ENCODE assay signal across 19 cellular contexts in genomic region chr9:69184266-69184665, GRCh38. TPM values are rescaled to one million over a fixed set of nuclear protein-coding genes. Genes with fewer than 3 reads are reported as not detected.
DNase-seq lines count a peak whose midpoint lies in the region; ATAC-seq and TF ChIP-seq lines count a peak whose summit lies in the region.
"Had no signal": no experiment of that assay in that cellular context is flagged by ENCODE, and none has a peak within 500 bp of the region (broad histone marks: within the 10 kb centered on the region; RNA-seq: fewer than 3 reads in every experiment).

No MANE protein-coding gene starts in this region.

- H3K27me3 ChIP-seq in left ventricle myocardium inferior (ENCODE audit: low read depth) (no peaks in the 10 kb centered on the region), right atrium auricular region (no peaks in the 10 kb centered on the region), fibroblast of lung (ENCODE audit: control insufficient read depth, insufficient read depth, low read length) (no peaks in the 10 kb centered on the region), stomach (no peaks in the 10 kb centered on the region)
- H3K27me3 ChIP-seq: BE2C had no signal

- H4K20me1 ChIP-seq in fibroblast of lung (ENCODE audit: control insufficient read depth, extremely low read depth, insufficient read depth, low read length), result no peaks in the 10 kb centered on the region

- no peak for TF ChIP-seq CTCF in left ventricle myocardium inferior (IDR thresholded peaks at IDR 0.05; ENCODE audit: borderline replicate concordance)
- no peak for TF ChIP-seq CTCF in right atrium auricular region (IDR thresholded peaks at IDR 0.05)
- TF ChIP-seq CTCF in fibroblast of lung (conservative IDR thresholded peaks at IDR 0.05 in 1 of 2, IDR thresholded peaks at IDR 0.05 in 1 of 2; ENCODE audit: low read depth in 1 of 2, low read length in 2 of 2), result no peak
- no peak for TF ChIP-seq CTCF in stomach (IDR thresholded peaks at IDR 0.05)

- WGBS in stomach, 5 donors, result 75 to 87% (median 81%) methylated on average over 5 of the region's 5 CpGs

- no peak overlapping the region for H3K9ac ChIP-seq in fibroblast of lung (ENCODE audit: insufficient read depth, low read length)

- H3K27ac ChIP-seq in left ventricle myocardium inferior (replicated peaks) (peak overlapping the region; percentile 80), right atrium auricular region (no peak overlapping the region), fibroblast of lung (ENCODE audit: insufficient read depth, low read length) (peak overlapping the region; percentile 7), stomach (peak overlapping the region in 3 of 5 donors; percentile 21 to 76 (median 43))

- H3K9me3 ChIP-seq in left ventricle myocardium inferior (replicated peaks) (no peaks in the 10 kb centered on the region), right atrium auricular region (no peaks in the 10 kb centered on the region), fibroblast of lung (ENCODE audit: control insufficient read depth, insufficient read depth, low read depth, low read length) (no peaks in the 10 kb centered on the region), stomach (no peaks in the 10 kb centered on the region)
- H3K9me3 ChIP-seq: BE2C had no signal

- intact Hi-C loops in left ventricle myocardium inferior (cut with micrococcal nuclease), result no loop called here
- intact Hi-C loops in stomach (cut with DNase I; ENCODE audit: low total_unique reads), result no loop called here

- TF ChIP-seq POLR2A in stomach (IDR thresholded peaks at IDR 0.05), result no peak

- H3K79me2 ChIP-seq in fibroblast of lung (ENCODE audit: control insufficient read depth, insufficient read depth, low read length), result peaks cover 48% of the 10 kb centered on the region

- ATAC-seq in HG02588 (IDR thresholded peaks at IDR 0.05; ENCODE audit: unreplicated experiment), result no peak
- ATAC-seq: K562 had no signal

- H2AFZ ChIP-seq in fibroblast of lung (ENCODE audit: low read length), result no peak overlapping the region

- H3K4me2 ChIP-seq in fibroblast of lung (ENCODE audit: extremely low read depth, insufficient read depth, low read length), result no peak overlapping the region

- no peak for TF ChIP-seq EP300 in stomach (IDR thresholded peaks at IDR 0.05)

- H3K4me3 ChIP-seq in left ventricle myocardium inferior (no peak overlapping the region), right atrium auricular region (no peak overlapping the region), fibroblast of lung (replicated peaks in 1 of 4; ENCODE audit: control extremely low read depth in 1 of 4, insufficient read depth in 1 of 4, low read depth in 3 of 4, low read length in 4 of 4) (no peak overlapping the region), stomach (no peak overlapping the region)
- H3K4me3 ChIP-seq: K562 had no signal

- H3K4me1 ChIP-seq in left ventricle myocardium inferior (peaks cover 70% of the 10 kb centered on the region), right atrium auricular region (peaks cover 0 to 38% of the 10 kb centered on the region in 2 donors), fibroblast of lung (ENCODE audit: control insufficient read depth, extremely low read depth, insufficient read depth, low read length) (peaks cover 23% of the 10 kb centered on the region), stomach (peaks cover 35 to 97% (median 69%) of the 10 kb centered on the region in 4 donors)

- no peak for DNase-seq in left ventricle myocardium inferior
- DNase-seq in right atrium auricular region (ENCODE audit: low spot score), result no peak
- no peak for DNase-seq in fibroblast of lung (ENCODE audit: low read depth in 2 of 2)
- no peak for DNase-seq in stomach
- DNase-seq in activated CD4-positive, alpha-beta T cell treated with anti-CD3 and anti-CD28 coated beads, Interleukin-2, amount 50 U/mL, for 4 hours, result no peak
- no peak for DNase-seq in AG20443 (ENCODE audit: low spot score)
- DNase-seq: BE2C; CD4-positive, CD25-positive, alpha-beta regulatory T cell; COR-L47; GDM1; GOT3; NCI-H1105; NCI-H2081; NCI-H2171 treated with DMSO at 0.1 percent for 48 hours; NCI-H446 treated with DMSO at 0.1 percent for 48 hours; NCI-H69; Right ventricle myocardium superior had no signal

- no peaks in the 10 kb centered on the region for H3K36me3 ChIP-seq in left ventricle myocardium inferior
- H3K36me3 ChIP-seq in right atrium auricular region, result no peaks in the 10 kb centered on the region
- no peaks in the 10 kb centered on the region for H3K36me3 ChIP-seq in fibroblast of lung (ENCODE audit: control insufficient read depth, insufficient read depth, low read length)
- peaks cover 0 to 6% (median 0%) of the 10 kb centered on the region in 4 donors for H3K36me3 ChIP-seq in stomach
- H3K36me3 ChIP-seq: BE2C had no signal

RNA-seq across cellular contexts. Expression of gene TJP2, which starts 10.2 kb away (rescaled TPM):
- total RNA-seq in left ventricle myocardium inferior (130 TPM), right atrium auricular region (10 to 100 TPM; 46.3 to 51.7 TPM), fibroblast of lung (36.5 and 41.1 TPM in 2 replicates), stomach (100 to 1,000 TPM; 138 to 371 (median 216) TPM)
- polyA plus RNA-seq in fibroblast of lung (25.9 and 40.8 TPM in 2 replicates), stomach (10 to 100 TPM; 28.6 to 30.5 (median 29.5) TPM)
- polyA plus RNA-seq in fibroblast of lung (2012), result 26.6 and 39.2 TPM in 2 replicates
- polyA minus RNA-seq in fibroblast of lung (ENCODE audit: low replicate concordance), result 26.9 and 32.4 TPM in 2 replicates

Comparison
In these comparisons a context has a peak if more than half of its experiments do, and no peak if none do; other contexts are left out.
1. H3K27ac ChIP-seq: peak in left ventricle myocardium inferior (single experiment), fibroblast of lung (single experiment) and stomach (3 of 5); none in right atrium auricular region (0 of 2).